In genomic region chr18:9922592-9923308, GRCh38 we compare ENCODE assay signal across 1 cellular context.
TF ChIP-seq lines count a peak whose summit lies in the region.

No MANE protein-coding gene starts in this region.

TF ChIP-seq in GM12878, 131 proteins besides CTCF, POLR2A, EP300 and RAD21:
- TF ChIP-seq JUND (IDR thresholded peaks at IDR 0.05; ENCODE audit: low read depth, low read length), result no peak
TF ChIP-seq in GM12878: peak in this region for 0.
